8 cellular contexts compared by ENCODE assay signal in the genomic region with DNA sequence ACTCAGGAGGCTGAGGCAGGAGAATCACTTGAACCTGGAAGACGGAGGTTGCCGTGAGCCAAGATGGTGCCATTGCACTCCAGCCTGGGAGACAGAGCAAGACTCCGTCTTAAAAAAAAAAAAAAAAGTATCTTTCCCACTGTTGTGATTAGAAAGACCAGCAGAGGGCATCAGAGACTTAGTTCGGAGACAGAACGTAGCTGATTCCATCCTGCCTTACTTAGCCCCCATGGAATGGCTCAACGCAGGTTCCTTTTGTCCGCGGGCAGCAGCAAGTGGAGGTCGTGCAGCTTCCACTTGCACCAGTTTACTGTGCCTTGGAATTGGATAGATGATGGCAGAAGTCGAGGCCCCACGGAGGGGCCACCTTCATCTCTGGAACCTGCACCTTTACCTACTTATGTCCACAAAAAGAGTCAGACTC. TPM values are rescaled to one million over a fixed set of nuclear protein-coding genes. Genes with fewer than 3 reads are reported as not detected.
DNase-seq lines count a peak whose midpoint lies in the region; ATAC-seq and TF ChIP-seq lines count a peak whose summit lies in the region.

No MANE protein-coding gene starts in this region.

- H3K4me1 ChIP-seq in CD4-positive, alpha-beta memory T cell (ENCODE audit: insufficient read depth, low read length): peaks cover 10% of the 10 kb centered on the region

- H3K27ac Mint-ChIP-seq in CD4-positive, alpha-beta memory T cell: peak overlapping the region in 3 of 7 donors; percentile 48 to 82 (median 60)
- peak overlapping the region; percentile 20 for H3K27ac Mint-ChIP-seq in activated CD4-positive, alpha-beta T cell treated with anti-CD3 and anti-CD28 coated beads, Interleukin-2, amount 10 ng/mL, durations not matched to agents 24 days and 14 days
- H3K27ac Mint-ChIP-seq in nephron progenitor cell: peak overlapping the region; percentile 48

- peak overlapping the region in 1 of 8 donors; percentile 36 for H3K4me3 Mint-ChIP-seq in CD4-positive, alpha-beta memory T cell
- no peak overlapping the region for H3K4me3 Mint-ChIP-seq in activated CD4-positive, alpha-beta T cell treated with anti-CD3 and anti-CD28 coated beads, Interleukin-2, amount 10 ng/mL, durations not matched to agents 24 days and 14 days
- H3K4me3 Mint-ChIP-seq in nephron progenitor cell: no peak overlapping the region

- H3K9me3 Mint-ChIP-seq in CD4-positive, alpha-beta memory T cell: no peaks in the 10 kb centered on the region
- H3K9me3 Mint-ChIP-seq in activated CD4-positive, alpha-beta T cell treated with anti-CD3 and anti-CD28 coated beads, Interleukin-2, amount 10 ng/mL, durations not matched to agents 24 days and 14 days: no peaks in the 10 kb centered on the region
- H3K9me3 Mint-ChIP-seq in nephron progenitor cell: no peaks in the 10 kb centered on the region

- H3K36me3 Mint-ChIP-seq in CD4-positive, alpha-beta memory T cell: peaks cover 0 to 5% of the 10 kb centered on the region in 2 donors
- peaks cover 5% of the 10 kb centered on the region for H3K36me3 Mint-ChIP-seq in activated CD4-positive, alpha-beta T cell treated with anti-CD3 and anti-CD28 coated beads, Interleukin-2, amount 10 ng/mL, durations not matched to agents 24 days and 14 days (ENCODE audit: low read depth)
- peaks cover 5% of the 10 kb centered on the region for H3K36me3 Mint-ChIP-seq in nephron progenitor cell (ENCODE audit: low read depth)

- H3K4me3 ChIP-seq in CD4-positive, alpha-beta memory T cell (ENCODE audit: low read length in 2 of 2): no peak overlapping the region
- no peak overlapping the region for H3K4me3 ChIP-seq in fibroblast of pulmonary artery (replicated peaks; ENCODE audit: low read depth, low read length)

- no peaks in the 10 kb centered on the region for H3K27me3 Mint-ChIP-seq in CD4-positive, alpha-beta memory T cell
- H3K27me3 Mint-ChIP-seq in activated CD4-positive, alpha-beta T cell treated with anti-CD3 and anti-CD28 coated beads, Interleukin-2, amount 10 ng/mL, durations not matched to agents 24 days and 14 days: no peaks in the 10 kb centered on the region
- no peaks in the 10 kb centered on the region for H3K27me3 Mint-ChIP-seq in nephron progenitor cell (ENCODE audit: low read depth, poor library complexity)

- intact Hi-C loops in CD4-positive, alpha-beta memory T cell (cut with micrococcal nuclease): loop anchor here (2.0 to 10.0 kb wide), 2 partner anchors 98 to 266 kb away; no protein-coding TSS in a partner anchor
- intact Hi-C loops in activated CD4-positive, alpha-beta T cell treated with anti-CD3 and anti-CD28 coated beads, Interleukin-2, amount 10 ng/mL, durations not matched to agents 24 days and 14 days (cut with micrococcal nuclease): loop anchor here (5.0 kb wide), 1 partner anchor 61 kb away; no protein-coding TSS in a partner anchor

- no peaks in the 10 kb centered on the region for H3K27me3 ChIP-seq in CD4-positive, alpha-beta memory T cell (ENCODE audit: insufficient read depth, low read length)

- POLR2A ChIA-PET in CD4-positive, alpha-beta memory T cell (lab: Charles Lee; ENCODE audit: partially characterized antibody): interaction anchor here (0.6 to 2.0 kb wide), 5 partner anchors 9 to 102 kb away, joined by 3 to 8 read pairs (median 3); partner anchors contain the start of gene SMARCA4

- TF ChIP-seq CTCF in fibroblast of pulmonary artery (IDR thresholded peaks at IDR 0.05; ENCODE audit: low read length, missing control alignments): peak; percentile 64
- peak; percentile 54 for TF ChIP-seq CTCF in nephron progenitor cell (IDR thresholded peaks at IDR 0.05)

- CTCF ChIA-PET in CD4-positive, alpha-beta memory T cell (lab: Charles Lee; ENCODE audit: partially characterized antibody): interaction anchor here (0.6 to 2.0 kb wide), 13 partner anchors 8 to 679 kb away, joined by 3 to 7 read pairs (median 4); no protein-coding TSS in a partner anchor

- H3K9me3 ChIP-seq in CD4-positive, alpha-beta memory T cell (ENCODE audit: control insufficient read depth in 1 of 2, low read length in 2 of 2): no peaks in the 10 kb centered on the region

- no peak overlapping the region for H3K27ac ChIP-seq in CD4-positive, alpha-beta memory T cell (ENCODE audit: low read depth, low read length)

- ATAC-seq in GM19463 (IDR thresholded peaks at IDR 0.05; ENCODE audit: unreplicated experiment) (no peak), HG02973 (IDR thresholded peaks at IDR 0.05; ENCODE audit: unreplicated experiment) (no peak)

- peaks cover 5 to 10% (median 8%) of the 10 kb centered on the region in 4 donors for H3K4me1 Mint-ChIP-seq in CD4-positive, alpha-beta memory T cell
- H3K4me1 Mint-ChIP-seq in activated CD4-positive, alpha-beta T cell treated with anti-CD3 and anti-CD28 coated beads, Interleukin-2, amount 10 ng/mL, durations not matched to agents 24 days and 14 days: peaks cover 4% of the 10 kb centered on the region
- H3K4me1 Mint-ChIP-seq in nephron progenitor cell: peaks cover 16% of the 10 kb centered on the region

- DNase-seq in CD4-positive, alpha-beta memory T cell: peak in 4 of 5 donors; percentile 53 to 63 (median 59)
- DNase-seq in HCEC 1CT (peak; percentile 69), NCI-H446 treated with DMSO at 0.1 percent for 48 hours (lab: John Stamatoyannopoulos, UW) (peak; percentile 59), fibroblast of pulmonary artery (ENCODE audit: low read depth) (peak; percentile 89), nephron progenitor cell (peak; percentile 57)
- peak; percentile 85 for DNase-seq in activated CD4-positive, alpha-beta T cell treated with anti-CD3 and anti-CD28 coated beads, Interleukin-2, amount 10 ng/mL, durations not matched to agents 24 days and 14 days

- no peaks in the 10 kb centered on the region for H3K36me3 ChIP-seq in CD4-positive, alpha-beta memory T cell (ENCODE audit: insufficient read depth, low read length)

RNA-seq across cellular contexts. Expression of gene TIMM29, which starts 8.1 kb away (rescaled TPM):
- 10 to 100 TPM; 39.6 to 40.9 TPM for total RNA-seq in CD4-positive, alpha-beta memory T cell
- 10 to 100 TPM; 17.7 to 34.6 TPM for polyA plus RNA-seq in CD4-positive, alpha-beta memory T cell
- total RNA-seq in activated CD4-positive, alpha-beta T cell treated with anti-CD3 and anti-CD28 coated beads, Interleukin-2, amount 10 ng/mL, durations not matched to agents 24 days and 14 days: 18.4 and 19.8 TPM in 2 replicates

RNA-seq across cellular contexts. Expression of gene YIPF2, which starts 8.2 kb away (rescaled TPM):
- total RNA-seq in CD4-positive, alpha-beta memory T cell: 10 to 100 TPM; 29.6 TPM
- polyA plus RNA-seq in CD4-positive, alpha-beta memory T cell: 10 to 100 TPM; 12.2 to 14.0 TPM
- total RNA-seq in activated CD4-positive, alpha-beta T cell treated with anti-CD3 and anti-CD28 coated beads, Interleukin-2, amount 10 ng/mL, durations not matched to agents 24 days and 14 days: 21.7 and 23.2 TPM in 2 replicates

RNA-seq across cellular contexts. Expression of gene SMARCA4, which starts 24.2 kb away (rescaled TPM):
- total RNA-seq in CD4-positive, alpha-beta memory T cell: 100 to 1,000 TPM in 1 of 2 experiments, 10 to 100 TPM in 1; 94.2 to 118 TPM
- 10 to 100 TPM in 1 of 2 donors, 1 to 10 TPM in 1; 2.1 to 42.0 TPM for polyA plus RNA-seq in CD4-positive, alpha-beta memory T cell
- total RNA-seq in activated CD4-positive, alpha-beta T cell treated with anti-CD3 and anti-CD28 coated beads, Interleukin-2, amount 10 ng/mL, durations not matched to agents 24 days and 14 days: 158 and 165 TPM in 2 replicates
